Comparison of ENCODE assay signal across 8 cellular contexts in the genomic region with DNA sequence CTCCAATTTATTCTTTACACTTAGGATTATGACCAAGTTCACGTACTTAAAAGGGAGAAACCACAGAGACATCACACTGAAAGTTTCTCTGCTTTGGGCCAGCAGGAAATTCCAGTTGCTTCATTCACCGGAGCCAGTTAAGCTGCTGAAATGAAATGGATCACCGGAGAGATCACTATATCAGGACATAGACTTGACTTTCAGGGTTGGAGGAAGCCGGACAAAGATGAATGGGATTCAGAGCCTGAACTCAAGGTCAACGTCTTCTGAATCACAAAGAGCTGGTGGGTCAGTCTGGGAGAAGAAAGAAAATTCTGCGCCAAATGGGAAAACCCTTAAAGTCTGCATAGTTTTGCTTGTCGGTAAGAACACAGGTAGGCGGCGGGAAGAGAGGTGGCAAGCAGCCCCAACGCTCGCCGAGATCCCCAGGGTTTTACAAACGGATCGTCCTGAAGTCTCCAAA.
DNase-seq lines count a peak whose midpoint lies in the region; ATAC-seq and TF ChIP-seq lines count a peak whose summit lies in the region.

No MANE protein-coding gene starts in this region.

- H3K36me3 ChIP-seq in mucosa of descending colon (ENCODE audit: low read depth), result no peaks in the 10 kb centered on the region

- peaks cover 55% of the 10 kb centered on the region for H3K27me3 Mint-ChIP-seq in T-helper 1 cell treated with Interleukin-12 subunit alpha and Interleukin-12 subunit beta and Interleukin-4 antibody, amounts not matched to agents 30 μg/mL and 1 μg/mL, for 36 hours (ENCODE audit: low read depth)

- peak overlapping the region in 33 of 59 donors; percentile 0 to 85 (median 47) for H3K27ac ChIP-seq in dorsolateral prefrontal cortex

- no peaks in the 10 kb centered on the region for H3K36me3 Mint-ChIP-seq in T-helper 1 cell treated with Interleukin-12 subunit alpha and Interleukin-12 subunit beta and Interleukin-4 antibody, amounts not matched to agents 30 μg/mL and 1 μg/mL, for 36 hours (ENCODE audit: low read depth)

- DNase-seq in T-helper 1 cell (no peak), NCI-H748 (lab: John Stamatoyannopoulos, UW; ENCODE audit: unreplicated experiment) (peak; percentile 51), dorsolateral prefrontal cortex (no peak), mucosa of descending colon (peak in 1 of 3 donors; percentile 7), OCI-M1 (lab: John Stamatoyannopoulos, UW) (no peak), NCI-H1694 (lab: John Stamatoyannopoulos, UW) (no peak), SK-N-DZ (ENCODE audit: low spot score) (no peak)

- H3K4me3 ChIP-seq in dorsolateral prefrontal cortex (peak overlapping the region; percentile 22 to 79 (median 64)), mucosa of descending colon (no peak overlapping the region)

- no peak overlapping the region for H3K27ac Mint-ChIP-seq in T-helper 1 cell treated with Interleukin-12 subunit alpha and Interleukin-12 subunit beta and Interleukin-4 antibody, amounts not matched to agents 30 μg/mL and 1 μg/mL, for 36 hours

- peaks cover 0 to 35% (median 5%) of the 10 kb centered on the region in 45 donors for H3K27me3 ChIP-seq in dorsolateral prefrontal cortex

- H3K9me3 ChIP-seq in mucosa of descending colon, result no peaks in the 10 kb centered on the region

- peak overlapping the region; percentile 67 for H3K4me3 Mint-ChIP-seq in T-helper 1 cell treated with Interleukin-12 subunit alpha and Interleukin-12 subunit beta and Interleukin-4 antibody, amounts not matched to agents 30 μg/mL and 1 μg/mL, for 36 hours

- peaks cover 12% of the 10 kb centered on the region for H3K4me1 Mint-ChIP-seq in T-helper 1 cell treated with Interleukin-12 subunit alpha and Interleukin-12 subunit beta and Interleukin-4 antibody, amounts not matched to agents 30 μg/mL and 1 μg/mL, for 36 hours (ENCODE audit: low read depth)

- no peak for TF ChIP-seq CTCF in dorsolateral prefrontal cortex (IDR thresholded peaks at IDR 0.05 in 54 of 56, conservative IDR thresholded peaks at IDR 0.05 in 2 of 56; ENCODE audit: low read depth in 1 of 56, partially characterized antibody in 56 of 56)
- TF ChIP-seq CTCF in mucosa of descending colon (IDR thresholded peaks at IDR 0.05), result no peak

- no peaks in the 10 kb centered on the region for H3K4me1 ChIP-seq in mucosa of descending colon (ENCODE audit: low read depth)

- peak; percentile 1 for ATAC-seq in mucosa of descending colon

- intact Hi-C loops in dorsolateral prefrontal cortex (cut with DNase I) (loop anchor here in 1 of 2 donors (5.0 to 10.0 kb wide), 3 partner anchors 76 to 293 kb away; a partner anchor contains a TSS), mucosa of descending colon (cut with DNase I, micrococcal nuclease) (loop anchor here in 1 of 2 donors (10.0 kb wide), 1 partner anchor 73 kb away; no protein-coding TSS in a partner anchor)

- H3K9me3 Mint-ChIP-seq in T-helper 1 cell treated with Interleukin-12 subunit alpha and Interleukin-12 subunit beta and Interleukin-4 antibody, amounts not matched to agents 30 μg/mL and 1 μg/mL, for 36 hours, result no peaks in the 10 kb centered on the region
